In genomic region chr13:87923713-87924112, GRCh38 we compare ENCODE assay signal across 19 cellular contexts.
DNase-seq lines count a peak whose midpoint lies in the region; ATAC-seq and TF ChIP-seq lines count a peak whose summit lies in the region.
"Had no signal": no experiment of that assay in that cellular context is flagged by ENCODE, and none has a peak within 500 bp of the region (broad histone marks: within the 10 kb centered on the region; RNA-seq: fewer than 3 reads in every experiment).

No MANE protein-coding gene starts in this region.

- H3K27me3 ChIP-seq in BE2C (no peaks in the 10 kb centered on the region), GM23338 (ENCODE audit: insufficient read depth) (no peaks in the 10 kb centered on the region)
- H3K27me3 ChIP-seq: SJCRH30 had no signal

- no peak for ATAC-seq in GM23338
- ATAC-seq: HepG2 had no signal

- no peak overlapping the region for H3K27ac ChIP-seq in GM23338 (ENCODE audit: low read depth)
- H3K27ac ChIP-seq: PC-9, SJCRH30 had no signal

- H3K9me2 ChIP-seq in GM23338 (ENCODE audit: insufficient read depth) = no peaks in the 10 kb centered on the region

- no peak overlapping the region for H3K4me3 Mint-ChIP-seq in GM23338

- no peaks in the 10 kb centered on the region for H3K36me3 Mint-ChIP-seq in GM23338 (ENCODE audit: low read depth)

- H3K27ac Mint-ChIP-seq in GM23338 = no peak overlapping the region

- no peaks in the 10 kb centered on the region for H3K9me3 ChIP-seq in BE2C
- H3K9me3 ChIP-seq: SJCRH30 had no signal

- no peak overlapping the region for H3K4me2 ChIP-seq in GM23338
- H3K4me2 ChIP-seq: PC-9 had no signal

- H3K4me3 ChIP-seq in BE2C (ENCODE audit: low read depth, low read length) (no peak overlapping the region), GM23338 (no peak overlapping the region)
- H3K4me3 ChIP-seq: PC-9, SJCRH30 had no signal

- H2AFZ ChIP-seq in GM23338 = no peak overlapping the region
- H2AFZ ChIP-seq: PC-9 had no signal

- H3K4me1 ChIP-seq in BE2C = peaks cover 9% of the 10 kb centered on the region
- H3K4me1 ChIP-seq in GM23338 (ENCODE audit: insufficient read depth) = no peaks in the 10 kb centered on the region
- H3K4me1 ChIP-seq: SJCRH30 had no signal

- peak; percentile 15 to 76 (median 32) for DNase-seq in NCI-H1417 (lab: John Stamatoyannopoulos, UW)
- no peak for DNase-seq in NCI-H1417 treated with DMSO at 0.1 percent for 48 hours (lab: John Stamatoyannopoulos, UW)
- DNase-seq in BE2C = peak; percentile 78
- DNase-seq in NCI-H146 (lab: John Stamatoyannopoulos, UW) = peak; percentile 84
- DNase-seq in NCI-H748 treated with DMSO at 0.1 percent for 48 hours (lab: John Stamatoyannopoulos, UW) = peak; percentile 8
- no peak for DNase-seq in RKO (ENCODE audit: low spot score)
- DNase-seq in GM23338 (ENCODE audit: low spot score) = no peak
- no peak for DNase-seq in NK-92 (lab: John Stamatoyannopoulos, UW; ENCODE audit: unreplicated experiment)
- DNase-seq: 8988T, DMS 273 treated with DMSO at 0.1 percent for 48 hours, H7, KBM-7, NCI-H1694 treated with DMSO at 0.1 percent for 48 hours, NCI-H510A, PC-9, SW 1271, T-helper 2 cell had no signal

- no peaks in the 10 kb centered on the region for H4K20me1 ChIP-seq in GM23338 (replicated peaks; ENCODE audit: insufficient read depth)

- no peak for TF ChIP-seq CTCF in BE2C (IDR thresholded peaks at IDR 0.05; ENCODE audit: low read depth, low read length)
- no peak for TF ChIP-seq CTCF in GM23338 (conservative IDR thresholded peaks at IDR 0.05; ENCODE audit: low read depth in 2 of 2)

- H3K4me1 Mint-ChIP-seq in GM23338 = peaks cover 8% of the 10 kb centered on the region

- H3K9me3 Mint-ChIP-seq in GM23338 = no peaks in the 10 kb centered on the region

- H3F3A ChIP-seq in GM23338 (replicated peaks; ENCODE audit: low read depth) = no peaks in the 10 kb centered on the region

- H3K36me3 ChIP-seq in BE2C (no peaks in the 10 kb centered on the region), GM23338 (ENCODE audit: insufficient read depth) (no peaks in the 10 kb centered on the region)
- H3K36me3 ChIP-seq: SJCRH30 had no signal

- H3K27me3 Mint-ChIP-seq in GM23338 (ENCODE audit: insufficient read depth, low read depth, poor library complexity) = no peaks in the 10 kb centered on the region

- no peaks in the 10 kb centered on the region for H3K79me2 ChIP-seq in GM23338 (replicated peaks; ENCODE audit: insufficient read depth)

TF ChIP-seq in GM23338, 12 proteins besides CTCF, POLR2A, EP300 and RAD21:
- no peak for TF ChIP-seq ZNF462 (CRISPR knock-in tag; IDR thresholded peaks at IDR 0.05)
- no peak for TF ChIP-seq JUNB (IDR thresholded peaks at IDR 0.05; ENCODE audit: unreplicated experiment)

Comparison
In these comparisons a context has a peak if more than half of its experiments do, and no peak if none do; other contexts are left out.
1. DNase-seq: peak in NCI-H1417 (3 of 3), BE2C (single experiment), NCI-H146 (single experiment) and NCI-H748 treated with DMSO at 0.1 percent for 48 hours (single experiment); none in NCI-H1417 treated with DMSO at 0.1 percent for 48 hours (single experiment), RKO (single experiment), GM23338 (single experiment) and NK-92 (single experiment).